In genomic region chr12:5627053-5627630, GRCh38 we compare ENCODE assay signal across 6 cellular contexts.
"Had no signal": no experiment of that assay in that cellular context is flagged by ENCODE, and none has a peak within 500 bp of the region (broad histone marks: within the 10 kb centered on the region; RNA-seq: fewer than 3 reads in every experiment).

No MANE protein-coding gene starts in this region.

- H3K4me1 ChIP-seq: HAP-1 had no signal

- H3K4me3 ChIP-seq: GM23248, HAP-1, K562 had no signal

- H2AFZ ChIP-seq: GM23248 had no signal

- H3K36me3 ChIP-seq: HAP-1 had no signal

- H3K9me3 ChIP-seq: HAP-1 had no signal

- DNase-seq: GM23248, GOT3, H7, IMR-90 had no signal

- H3K27ac ChIP-seq: GM23248 had no signal

- H3K9ac ChIP-seq: GM23248 had no signal
